ENCODE assay signal across 20 cellular contexts in genomic region chr19:28746486-28746885, GRCh38.
A peak's percentile ranks its signal among the peaks of the same experiment; 100 is the strongest.
DNase-seq lines count a peak whose midpoint lies in the region; ATAC-seq lines count a peak whose summit lies in the region.
"Had no signal": no experiment of that assay in that cellular context is flagged by ENCODE, and none has a peak within 500 bp of the region (broad histone marks: within the 10 kb centered on the region; RNA-seq: fewer than 3 reads in every experiment).

No MANE protein-coding gene starts in this region.

- no peaks in the 10 kb centered on the region for H3K9me3 Mint-ChIP-seq in stimulated activated effector memory CD8-positive, alpha-beta T cell treated with anti-CD3 and anti-CD28 coated beads, Interleukin-12 subunit alpha, Interleukin-12 subunit beta, amount 100 ng/mL, for 72 hours
- H3K9me3 Mint-ChIP-seq: CD4-positive, alpha-beta T cell had no signal

- H3K4me1 Mint-ChIP-seq in stimulated activated effector memory CD8-positive, alpha-beta T cell treated with anti-CD3 and anti-CD28 coated beads, Interleukin-12 subunit alpha, Interleukin-12 subunit beta, amount 100 ng/mL, for 72 hours: no peaks in the 10 kb centered on the region

- H3K4me3 Mint-ChIP-seq in stimulated activated effector memory CD8-positive, alpha-beta T cell treated with anti-CD3 and anti-CD28 coated beads, Interleukin-12 subunit alpha, Interleukin-12 subunit beta, amount 100 ng/mL, for 72 hours: no peak overlapping the region
- H3K4me3 Mint-ChIP-seq: CD4-positive, alpha-beta T cell; GM23338 had no signal

- H3K27ac Mint-ChIP-seq in stimulated activated effector memory CD8-positive, alpha-beta T cell treated with anti-CD3 and anti-CD28 coated beads, Interleukin-12 subunit alpha, Interleukin-12 subunit beta, amount 100 ng/mL, for 72 hours: no peak overlapping the region
- H3K27ac Mint-ChIP-seq: CD4-positive, alpha-beta T cell; GM23338 had no signal

- H3K36me3 Mint-ChIP-seq in stimulated activated effector memory CD8-positive, alpha-beta T cell treated with anti-CD3 and anti-CD28 coated beads, Interleukin-12 subunit alpha, Interleukin-12 subunit beta, amount 100 ng/mL, for 72 hours: no peaks in the 10 kb centered on the region

- peak; percentile 21 for ATAC-seq in stimulated activated effector memory CD8-positive, alpha-beta T cell treated with anti-CD3 and anti-CD28 coated beads, Interleukin-12 subunit alpha, Interleukin-12 subunit beta, amount 100 ng/mL, for 72 hours
- ATAC-seq: GM23338 had no signal

- DNase-seq in NCI-H2029 (lab: John Stamatoyannopoulos, UW) (peak; percentile 9), NCI-H2029 treated with DMSO at 0.1 percent for 48 hours (lab: John Stamatoyannopoulos, UW) (no peak), RKO (ENCODE audit: low spot score) (peak; percentile 10), left kidney (ENCODE audit: low read depth, low spot score) (peak; percentile 20), COLO829 (ENCODE audit: low spot score) (no peak), amygdala (lab: John Stamatoyannopoulos, UW) (no peak), NCI-H146 treated with DMSO at 0.1 percent for 48 hours (lab: John Stamatoyannopoulos, UW; ENCODE audit: unreplicated experiment) (no peak)
- DNase-seq in stimulated activated effector memory CD8-positive, alpha-beta T cell treated with anti-CD3 and anti-CD28 coated beads, Interleukin-12 subunit alpha, Interleukin-12 subunit beta, amount 100 ng/mL, for 72 hours (ENCODE audit: low spot score in 2 of 2): no peak
- DNase-seq: BE2C; Calu3; CD4-positive, alpha-beta T cell; HCEC 1CT; Kasumi-1; NCI-H1105 treated with DMSO at 0.1 percent for 48 hours; NCI-H1694 treated with DMSO at 0.1 percent for 48 hours; NCI-H2227 treated with DMSO at 0.1 percent for 48 hours; NCI-H510A treated with DMSO at 0.1 percent for 48 hours; NCI-H774; SHP77 had no signal

Comparison
In these comparisons a context has a peak if more than half of its experiments do, and no peak if none do; other contexts are left out.
1. DNase-seq: peak in NCI-H2029 (single experiment), RKO (single experiment) and left kidney (single experiment); none in NCI-H2029 treated with DMSO at 0.1 percent for 48 hours (single experiment), stimulated activated effector memory CD8-positive, alpha-beta T cell treated with anti-CD3 and anti-CD28 coated beads, Interleukin-12 subunit alpha, Interleukin-12 subunit beta, amount 100 ng/mL, for 72 hours (0 of 2), COLO829 (single experiment), amygdala (0 of 56) and NCI-H146 treated with DMSO at 0.1 percent for 48 hours (single experiment).